In the genomic region with DNA sequence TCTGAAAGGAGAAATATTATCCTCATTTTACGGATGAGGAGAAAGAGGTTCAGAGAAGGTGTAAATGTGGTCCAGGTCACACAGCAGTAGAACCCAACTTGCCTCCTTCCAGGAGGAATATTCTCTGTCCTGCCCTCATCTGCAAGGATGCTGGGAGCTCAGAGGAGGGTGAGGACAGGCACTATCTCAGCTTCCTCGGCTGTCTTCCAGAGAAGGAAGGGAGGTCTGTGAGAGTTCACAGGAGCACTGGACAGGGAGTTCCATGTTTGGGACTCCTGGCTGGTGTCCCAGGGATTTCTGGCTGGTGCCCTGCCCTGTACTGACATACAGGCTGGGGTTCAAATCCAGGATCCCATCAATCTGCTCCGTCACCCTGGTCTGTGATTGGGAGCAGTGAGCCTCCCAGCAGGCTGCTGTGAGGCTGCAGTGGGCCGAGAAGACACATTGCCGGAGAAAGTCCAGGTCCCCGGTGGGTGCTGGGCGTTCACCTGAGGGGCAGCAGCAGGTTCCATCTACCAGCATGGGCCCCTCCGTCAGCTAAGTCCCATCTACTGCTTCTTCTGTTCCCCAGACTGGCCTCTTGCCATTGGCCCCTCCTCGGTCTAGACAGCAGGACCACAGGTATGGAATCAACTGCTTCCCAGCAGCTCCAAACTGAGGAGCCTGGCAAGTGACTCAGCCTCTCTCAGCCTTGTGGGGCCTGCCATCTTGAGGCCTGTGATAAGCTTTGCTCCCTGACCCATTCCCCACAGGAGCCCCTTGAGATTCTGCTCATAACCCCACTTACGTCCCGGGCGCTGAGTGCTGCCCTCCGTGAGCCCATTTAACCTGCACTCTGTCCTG, we compare ENCODE assay signal across 12 cellular contexts. TPM values are rescaled to one million over a fixed set of nuclear protein-coding genes. Genes with fewer than 3 reads are reported as not detected.
DNase-seq lines count a peak whose midpoint lies in the region; ATAC-seq and TF ChIP-seq lines count a peak whose summit lies in the region.
"Had no signal": no experiment of that assay in that cellular context is flagged by ENCODE, and none has a peak within 500 bp of the region (broad histone marks: within the 10 kb centered on the region; RNA-seq: fewer than 3 reads in every experiment).

No MANE protein-coding gene starts in this region.

- H2AK5ac ChIP-seq in H9 (ENCODE audit: insufficient read length, low read length) = no peak overlapping the region

- H2BK20ac ChIP-seq in H9 (ENCODE audit: low read depth, low read length, poor library complexity, severe bottlenecking) = no peak overlapping the region

- H2BK120ac ChIP-seq in H9 (ENCODE audit: low read depth, low read length, poor library complexity, severe bottlenecking) = no peak overlapping the region

- H3K27me3 ChIP-seq in H9 (ENCODE audit: insufficient read depth, low read length) = no peaks in the 10 kb centered on the region

- no peak overlapping the region for H3K23ac ChIP-seq in H9 (ENCODE audit: insufficient read length, low read depth, low read length)

- no peaks in the 10 kb centered on the region for H3K9me3 Mint-ChIP-seq in H9
- H3K9me3 Mint-ChIP-seq in activated naive CD8-positive, alpha-beta T cell treated with anti-CD3 and anti-CD28 coated beads for 36 hours = no peaks in the 10 kb centered on the region

- H4K20me1 ChIP-seq in H9 (ENCODE audit: control insufficient read depth, insufficient read depth, insufficient read length) = no peaks in the 10 kb centered on the region

- peaks cover 11% of the 10 kb centered on the region; the same call in 1 of the 2 replicates for H3K4me1 ChIP-seq in H9 (ENCODE audit: insufficient read depth, low read length)

- H3T11ph ChIP-seq in H9 (ENCODE audit: low read length) = no peak overlapping the region

- H3K9me3 ChIP-seq in H9 (ENCODE audit: control insufficient read depth, low read depth, low read length) = no peaks in the 10 kb centered on the region

- no peak overlapping the region for H3K4me3 Mint-ChIP-seq in H9
- no peak overlapping the region for H3K4me3 Mint-ChIP-seq in activated naive CD8-positive, alpha-beta T cell treated with anti-CD3 and anti-CD28 coated beads for 36 hours

- H3K4me2 ChIP-seq in H9 (ENCODE audit: insufficient read depth, insufficient read length, low read length) = no peak overlapping the region

- TF ChIP-seq CTCF in H9 (conservative IDR thresholded peaks at IDR 0.05) = no peak

- H2BK5ac ChIP-seq in H9 (ENCODE audit: insufficient read length, low read length) = no peak overlapping the region

- H3K27ac Mint-ChIP-seq in H9 = no peak overlapping the region
- H3K27ac Mint-ChIP-seq in activated naive CD8-positive, alpha-beta T cell treated with anti-CD3 and anti-CD28 coated beads for 36 hours = no peak overlapping the region
- H3K27ac Mint-ChIP-seq: progenitor cell of endocrine pancreas had no signal

- no peak overlapping the region for H2BK12ac ChIP-seq in H9 (ENCODE audit: insufficient read length, low read depth, low read length)

- no peaks in the 10 kb centered on the region for H3K79me1 ChIP-seq in H9 (ENCODE audit: insufficient read depth, low read depth, low read length, poor library complexity, severe bottlenecking)

- DNase-seq in Daoy (ENCODE audit: low read depth) = peak; percentile 50
- DNase-seq in astrocyte of the hippocampus (ENCODE audit: low read depth, low spot score) = peak; percentile 83
- DNase-seq in left lobe of liver (ENCODE audit: low spot score) = no peak
- no peak for DNase-seq in H9
- no peak for DNase-seq in cortex of kidney (lab: John Stamatoyannopoulos, UW)
- DNase-seq in activated naive CD8-positive, alpha-beta T cell treated with anti-CD3 and anti-CD28 coated beads for 36 hours = no peak
- DNase-seq: Calu3 had no signal

- H4K8ac ChIP-seq in H9 (replicated peaks; ENCODE audit: insufficient read length, low read depth, low read length) = no peak overlapping the region

- no peaks in the 10 kb centered on the region for H3K79me2 ChIP-seq in H9 (ENCODE audit: insufficient read depth, low read length)

- no peak overlapping the region for H3K27ac ChIP-seq in H9 (ENCODE audit: insufficient read length, low read depth, low read length)

- no peak overlapping the region for H2AFZ ChIP-seq in H9 (ENCODE audit: low read length)

- H3K4me1 Mint-ChIP-seq in H9 = peaks cover 25% of the 10 kb centered on the region in 2 experiments
- no peaks in the 10 kb centered on the region for H3K4me1 Mint-ChIP-seq in activated naive CD8-positive, alpha-beta T cell treated with anti-CD3 and anti-CD28 coated beads for 36 hours

- H3K36me3 Mint-ChIP-seq in H9 (ENCODE audit: insufficient read depth in 1 of 3, low read depth in 3 of 3) = no peaks in the 10 kb centered on the region
- no peaks in the 10 kb centered on the region for H3K36me3 Mint-ChIP-seq in activated naive CD8-positive, alpha-beta T cell treated with anti-CD3 and anti-CD28 coated beads for 36 hours

- H3K14ac ChIP-seq in H9 (ENCODE audit: insufficient read depth, low read length) = no peak overlapping the region

- no peak overlapping the region for H4K91ac ChIP-seq in H9 (ENCODE audit: insufficient read length, low read depth, low read length)

- peaks cover 5% of the 10 kb centered on the region for H3K27me3 Mint-ChIP-seq in H9 (ENCODE audit: low read depth)
- peaks cover 4% of the 10 kb centered on the region for H3K27me3 Mint-ChIP-seq in activated naive CD8-positive, alpha-beta T cell treated with anti-CD3 and anti-CD28 coated beads for 36 hours

- no peak overlapping the region for H4K5ac ChIP-seq in H9 (ENCODE audit: insufficient read length, low read depth, low read length)

- no peak overlapping the region for H3K4ac ChIP-seq in H9 (ENCODE audit: low read depth, low read length)

- H3K56ac ChIP-seq in H9 (ENCODE audit: insufficient read length, low read depth, low read length) = no peak overlapping the region

- H3K18ac ChIP-seq in H9 (ENCODE audit: insufficient read length, low read depth, low read length) = no peak overlapping the region

- no peak overlapping the region for H2BK15ac ChIP-seq in H9 (ENCODE audit: low read depth, low read length)

- H3K9ac ChIP-seq in H9 (ENCODE audit: extremely low read depth, insufficient read length, low read length) = no peak overlapping the region

- peak; percentile 55 for ATAC-seq in left lobe of liver
- ATAC-seq: SK-N-SH treated with all-trans-retinoic acid at 6 μM for 48 hours had no signal

- H3K23me2 ChIP-seq in H9 (ENCODE audit: insufficient read length, low read depth, low read length, poor library complexity, severe bottlenecking) = no peaks in the 10 kb centered on the region

- no CpG with 5 or more reads among the region's 13 CpGs for WGBS in H9 (ENCODE audit: extremely low coverage, insufficient read length, low lambda C conversion rate)

RNA-seq across cellular contexts. Expression of a gene that starts 8.5 kb away (rescaled TPM):
- not detected in 2 replicates for total RNA-seq in Daoy (2014; rRNA removed; shearing (Covaris generic))
- total RNA-seq in left lobe of liver (not detected), H9 (2021) (0.17 and 0.35 TPM in 2 replicates)
- total RNA-seq in activated naive CD8-positive, alpha-beta T cell treated with anti-CD3 and anti-CD28 coated beads for 36 hours = not detected
- total RNA-seq: bronchial epithelial cell, Calu3, glomerular endothelial cell, kidney epithelial cell, progenitor cell of endocrine pancreas had no signal

RNA-seq across cellular contexts. Expression of a gene that starts 9.8 kb away (rescaled TPM):
- total RNA-seq in Daoy (2014; rRNA removed; shearing (Covaris generic)) = not detected in 2 replicates
- not detected for total RNA-seq in left lobe of liver
- total RNA-seq in H9 (2021) = 0.61 and 1.0 TPM in 2 replicates
- not detected for total RNA-seq in activated naive CD8-positive, alpha-beta T cell treated with anti-CD3 and anti-CD28 coated beads for 36 hours
- total RNA-seq: glomerular endothelial cell had no signal

RNA-seq across cellular contexts. Expression of a gene that starts 49.2 kb away (rescaled TPM):
- total RNA-seq in Daoy (2014; rRNA removed; shearing (Covaris generic)) = 0.03 and 0.29 TPM in 2 replicates
- 31.6 TPM for total RNA-seq in left lobe of liver
- 72.2 and 75.1 TPM in 2 replicates for total RNA-seq in H9 (2021)
- not detected for total RNA-seq in activated naive CD8-positive, alpha-beta T cell treated with anti-CD3 and anti-CD28 coated beads for 36 hours

Comparison
In these comparisons a context has a peak if more than half of its experiments do, and no peak if none do; other contexts are left out.
1. DNase-seq: peak in Daoy (single experiment) and astrocyte of the hippocampus (single experiment); none in left lobe of liver (single experiment), H9 (single experiment), cortex of kidney (single experiment) and activated naive CD8-positive, alpha-beta T cell treated with anti-CD3 and anti-CD28 coated beads for 36 hours (single experiment).
2. RNA of a gene that starts 49.2 kb away (total RNA-seq): 72.2 to 75.1 TPM in H9 and 31.6 TPM in left lobe of liver (single experiment); 0.03 to 0.29 TPM in Daoy and not detected in activated naive CD8-positive, alpha-beta T cell treated with anti-CD3 and anti-CD28 coated beads for 36 hours; every median in the first group is over 10 times any median in the second.